Comparison of ENCODE assay signal across 1 cellular context in the genomic region with DNA sequence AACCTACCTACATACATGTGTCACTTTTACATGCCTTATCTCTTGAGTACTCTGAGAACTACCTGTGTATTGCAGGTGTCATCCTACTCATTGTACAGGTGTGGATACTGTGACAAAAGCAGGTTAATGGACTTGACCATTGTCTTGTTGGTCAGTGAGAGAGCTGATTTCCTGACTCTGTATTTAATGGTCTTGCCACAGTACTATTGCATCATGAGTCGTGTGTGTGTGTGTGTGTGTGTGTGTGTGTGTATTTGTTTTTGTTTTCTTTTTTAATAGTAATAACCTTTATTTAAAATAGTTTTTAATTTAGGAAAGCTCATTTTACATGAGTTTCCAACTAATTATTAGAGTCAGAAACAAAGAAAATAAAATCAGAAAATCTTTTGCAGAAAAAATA.
TF ChIP-seq lines count a peak whose summit lies in the region.

No MANE protein-coding gene starts in this region.

TF ChIP-seq in GM12891, 5 proteins besides CTCF, POLR2A, EP300 and RAD21:
- TF ChIP-seq POLR2AphosphoS5 (IDR thresholded peaks at IDR 0.05; ENCODE audit: low read depth, low read length): no peak
- no peak for TF ChIP-seq PAX5 (IDR thresholded peaks at IDR 0.05; ENCODE audit: insufficient read depth, low read length, severe bottlenecking)
- no peak for TF ChIP-seq POU2F2 (IDR thresholded peaks at IDR 0.05; ENCODE audit: low read depth, low read length)
- no peak for TF ChIP-seq SPI1 (IDR thresholded peaks at IDR 0.05; ENCODE audit: low read depth, low read length)
- TF ChIP-seq TAF1 (IDR thresholded peaks at IDR 0.05; ENCODE audit: low read depth, low read length): no peak
